In the genomic region with DNA sequence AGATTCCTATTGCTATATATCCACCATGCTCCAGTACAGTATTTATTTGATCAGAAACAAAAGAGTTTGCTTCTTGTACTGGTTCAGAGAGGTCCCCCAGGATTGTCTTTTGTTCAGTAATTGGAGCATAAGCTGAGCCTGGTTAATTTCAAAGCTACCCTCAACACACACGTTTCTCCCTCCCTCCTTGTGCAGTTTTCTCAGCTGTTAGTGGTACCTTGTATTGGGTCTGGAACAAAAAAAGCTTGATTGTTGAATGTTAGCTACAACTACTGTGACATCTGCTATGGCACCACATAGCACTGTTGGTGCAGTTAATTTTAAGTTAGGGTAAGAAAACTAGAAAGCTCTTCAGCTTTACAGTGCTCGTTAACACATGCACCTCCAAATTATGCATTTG, we compare ENCODE assay signal across 2 cellular contexts.
TF ChIP-seq lines count a peak whose summit lies in the region.

No MANE protein-coding gene starts in this region.

TF ChIP-seq in IMR-90, 13 proteins besides CTCF, POLR2A, EP300 and RAD21:
- TF ChIP-seq MAFK (IDR thresholded peaks at IDR 0.05; ENCODE audit: low read depth, low read length) (no peak), SMC3 (IDR thresholded peaks at IDR 0.05; ENCODE audit: low read depth, low read length) (no peak), RCOR1 (IDR thresholded peaks at IDR 0.05; ENCODE audit: insufficient replicate concordance, low read length) (no peak), CHD1 (IDR thresholded peaks at IDR 0.05; ENCODE audit: low read depth, low read length) (no peak)

TF ChIP-seq in H1, 55 proteins besides CTCF, POLR2A, EP300 and RAD21:
- TF ChIP-seq PHF8 (conservative IDR thresholded peaks at IDR 0.05; ENCODE audit: low read depth, low read length) (no peak), BCL11A (IDR thresholded peaks at IDR 0.05; ENCODE audit: low read depth in 2 of 2, low read length in 2 of 2) (no peak), POU5F1 (IDR thresholded peaks at IDR 0.05; ENCODE audit: low read depth, low read length) (no peak), TBP (IDR thresholded peaks at IDR 0.05; ENCODE audit: low read depth, low read length) (no peak), TAF1 (IDR thresholded peaks at IDR 0.05; ENCODE audit: low read depth, low read length) (no peak), TAF7 (optimal IDR thresholded peaks at IDR 0.05; ENCODE audit: borderline replicate concordance, low read depth, low read length) (no peak), ASH2L (IDR thresholded peaks at IDR 0.05; ENCODE audit: low read length) (no peak), RFX5 (IDR thresholded peaks at IDR 0.05; ENCODE audit: borderline replicate concordance, low read depth, low read length) (no peak), GTF2F1 (IDR thresholded peaks at IDR 0.05; ENCODE audit: borderline replicate concordance, low read depth, low read length) (no peak), KDM1A (IDR thresholded peaks at IDR 0.05; ENCODE audit: borderline replicate concordance, low read length) (no peak), RBBP5 (IDR thresholded peaks at IDR 0.05; ENCODE audit: borderline replicate concordance, low read depth, low read length) (no peak)
- TF ChIP-seq, protein P1, sequence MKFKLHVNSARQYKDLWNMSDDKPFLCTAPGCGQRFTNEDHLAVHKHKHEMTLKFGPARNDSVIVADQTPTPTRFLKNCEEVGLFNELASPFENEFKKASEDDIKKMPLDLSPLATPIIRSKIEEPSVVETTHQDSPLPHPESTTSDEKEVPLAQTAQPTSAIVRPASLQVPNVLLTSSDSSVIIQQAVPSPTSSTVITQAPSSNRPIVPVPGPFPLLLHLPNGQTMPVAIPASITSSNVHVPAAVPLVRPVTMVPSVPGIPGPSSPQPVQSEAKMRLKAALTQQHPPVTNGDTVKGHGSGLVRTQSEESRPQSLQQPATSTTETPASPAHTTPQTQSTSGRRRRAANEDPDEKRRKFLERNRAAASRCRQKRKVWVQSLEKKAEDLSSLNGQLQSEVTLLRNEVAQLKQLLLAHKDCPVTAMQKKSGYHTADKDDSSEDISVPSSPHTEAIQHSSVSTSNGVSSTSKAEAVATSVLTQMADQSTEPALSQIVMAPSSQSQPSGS (IDR thresholded peaks at IDR 0.05; ENCODE audit: low read length) = no peak
